In the genomic region with DNA sequence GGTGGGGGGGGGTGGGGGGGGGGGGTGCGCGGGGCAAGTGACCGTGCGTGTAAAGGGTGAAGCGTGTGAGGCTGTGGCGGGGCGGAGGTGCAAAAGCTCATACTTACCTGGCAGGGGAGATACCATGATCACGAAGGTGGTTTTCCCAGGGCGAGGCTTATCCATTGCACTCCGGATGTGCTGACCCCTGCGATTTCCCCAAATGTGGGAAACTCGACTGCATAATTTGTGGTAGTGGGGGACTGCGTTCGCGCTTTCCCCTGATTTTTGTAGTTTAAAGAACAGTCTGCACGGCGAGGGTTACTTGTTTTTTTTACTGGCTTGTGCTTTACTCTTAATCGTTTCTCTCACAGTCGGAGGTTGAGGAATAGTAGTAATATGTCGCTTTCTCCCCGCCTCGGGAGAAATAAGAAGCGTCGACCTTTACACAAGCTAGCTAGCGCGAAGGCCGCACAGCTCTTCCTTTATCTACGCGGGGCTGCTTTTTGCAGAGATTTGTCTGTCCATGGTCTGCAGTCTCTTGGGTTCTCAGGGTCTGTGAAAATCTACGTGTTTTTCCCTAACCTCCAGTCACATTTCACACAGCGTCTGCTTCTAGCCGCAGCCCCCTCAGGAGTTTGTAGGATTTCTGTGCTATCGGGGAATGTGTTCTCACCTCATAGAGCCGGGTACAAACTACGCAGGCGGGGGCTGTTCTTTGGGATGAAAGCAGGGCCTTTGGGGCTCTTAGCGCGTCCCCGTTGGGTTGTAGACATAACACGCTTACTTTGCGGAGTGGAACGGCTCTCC, we compare ENCODE assay signal across 8 cellular contexts.
DNase-seq lines count a peak whose midpoint lies in the region; ATAC-seq, FAIRE-seq and TF ChIP-seq lines count a peak whose summit lies in the region.
"Not testable (repeated sequence)": the region's sequence is repeated elsewhere in the genome, so short reads cannot be mapped to it uniquely, and the experiment has no call there.

No MANE protein-coding gene starts in this region.

- not testable (repeated sequence) for H3K27me3 ChIP-seq in bronchial epithelial cell (ENCODE audit: control insufficient read depth, insufficient read depth, low read length); spleen (replicated peaks in 1 of 7)

- WGBS in spleen, 5 donors, result 0 to 2% (median 1%) methylated on average over 25 to 41 of the region's 42 CpGs

- H3K4me3 ChIP-seq in WI38 (ENCODE audit: low read depth, low read length), result peak overlapping the region; percentile 31; the same call in 1 of the 2 replicates
- peak overlapping the region; percentile 1 for H3K4me3 ChIP-seq in bronchial epithelial cell (ENCODE audit: low read depth, low read length)
- peak overlapping the region in 7 of 8 donors; percentile 21 to 60 (median 36) for H3K4me3 ChIP-seq in spleen

- H3K27ac ChIP-seq in spleen, result peak overlapping the region; percentile 87 to 95 (median 92)

- peak; percentile 68 for DNase-seq in AG08395 (ENCODE audit: low spot score)
- peak; percentile 83 for DNase-seq in NCI-H2196 treated with DMSO at 0.1 percent for 48 hours (lab: John Stamatoyannopoulos, UW; ENCODE audit: unreplicated experiment)
- DNase-seq in bronchial epithelial cell (ENCODE audit: low read depth), result peak; percentile 97
- DNase-seq in iris pigment epithelial cell (ENCODE audit: low read depth), result peak; percentile 98
- DNase-seq in spleen, result peak; percentile 89

- not testable (repeated sequence) for TF ChIP-seq CTCF in WI38 (IDR thresholded peaks at IDR 0.05; ENCODE audit: low read depth, low read length); bronchial epithelial cell (IDR thresholded peaks at IDR 0.05; ENCODE audit: insufficient read depth, low read length, severe bottlenecking); spleen (IDR thresholded peaks at IDR 0.05 in 8 of 11, conservative IDR thresholded peaks at IDR 0.05 in 3 of 11)

- ATAC-seq in GM18909 (IDR thresholded peaks at IDR 0.05; ENCODE audit: poor library complexity, unreplicated experiment) (peak; percentile 96), HG03139 (IDR thresholded peaks at IDR 0.05; ENCODE audit: unreplicated experiment) (peak; percentile 89)

- FAIRE-seq in bronchial epithelial cell (lab: Jason Lieb, UNC), result not testable (repeated sequence)

- TF ChIP-seq POLR2A in spleen (IDR thresholded peaks at IDR 0.05), result peak in 2 of 3 donors; percentile 91 to 96

- intact Hi-C loops in spleen (cut with DNase I; ENCODE audit: low total_unique reads), result not testable (repeated sequence)

- H3K36me3 ChIP-seq in bronchial epithelial cell (ENCODE audit: control insufficient read depth, insufficient read depth, low read length); spleen: not testable (repeated sequence)

- H3K9me3 ChIP-seq in spleen, result not testable (repeated sequence)

- H3K4me1 ChIP-seq in spleen, result not testable (repeated sequence)

Comparison
In these comparisons a context has a peak if more than half of its experiments do, and no peak if none do; other contexts are left out.
1. Peak in every context shown above with its lines: DNase-seq, ATAC-seq, H3K4me3 ChIP-seq and H3K27ac ChIP-seq.